ENCODE assay signal across 1 cellular context in the genomic region with DNA sequence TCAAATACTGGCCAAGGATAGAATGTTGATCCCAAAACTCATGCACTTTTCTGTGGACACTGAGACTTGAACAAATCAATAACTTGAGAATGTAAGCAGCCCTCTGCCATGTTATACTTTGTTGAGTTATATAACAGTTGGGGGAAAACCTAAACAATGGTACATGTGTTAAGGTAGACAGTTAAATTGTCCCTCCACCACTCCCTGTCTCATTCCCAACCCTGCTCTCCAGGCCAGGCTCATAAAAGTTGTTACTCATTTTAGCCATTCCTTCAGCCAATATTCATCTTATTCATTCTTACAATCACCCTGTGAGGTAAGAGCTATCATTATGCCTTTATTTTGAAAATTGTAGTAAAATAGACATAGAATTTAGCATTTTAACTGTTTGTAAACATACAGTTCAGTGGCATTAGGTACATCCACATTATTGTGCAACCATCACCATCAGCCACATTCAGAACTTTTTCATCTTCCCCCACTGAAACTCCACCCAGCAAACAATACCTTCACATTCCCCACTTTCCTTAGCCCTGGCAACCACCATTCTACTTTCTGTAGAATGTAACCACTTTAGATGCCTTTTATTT.
TF ChIP-seq lines count a peak whose summit lies in the region.

No MANE protein-coding gene starts in this region.

TF ChIP-seq in HepG2, 621 proteins besides CTCF, POLR2A, EP300 and RAD21 (continued from another document and continues in another):
- TF ChIP-seq, protein P1, sequence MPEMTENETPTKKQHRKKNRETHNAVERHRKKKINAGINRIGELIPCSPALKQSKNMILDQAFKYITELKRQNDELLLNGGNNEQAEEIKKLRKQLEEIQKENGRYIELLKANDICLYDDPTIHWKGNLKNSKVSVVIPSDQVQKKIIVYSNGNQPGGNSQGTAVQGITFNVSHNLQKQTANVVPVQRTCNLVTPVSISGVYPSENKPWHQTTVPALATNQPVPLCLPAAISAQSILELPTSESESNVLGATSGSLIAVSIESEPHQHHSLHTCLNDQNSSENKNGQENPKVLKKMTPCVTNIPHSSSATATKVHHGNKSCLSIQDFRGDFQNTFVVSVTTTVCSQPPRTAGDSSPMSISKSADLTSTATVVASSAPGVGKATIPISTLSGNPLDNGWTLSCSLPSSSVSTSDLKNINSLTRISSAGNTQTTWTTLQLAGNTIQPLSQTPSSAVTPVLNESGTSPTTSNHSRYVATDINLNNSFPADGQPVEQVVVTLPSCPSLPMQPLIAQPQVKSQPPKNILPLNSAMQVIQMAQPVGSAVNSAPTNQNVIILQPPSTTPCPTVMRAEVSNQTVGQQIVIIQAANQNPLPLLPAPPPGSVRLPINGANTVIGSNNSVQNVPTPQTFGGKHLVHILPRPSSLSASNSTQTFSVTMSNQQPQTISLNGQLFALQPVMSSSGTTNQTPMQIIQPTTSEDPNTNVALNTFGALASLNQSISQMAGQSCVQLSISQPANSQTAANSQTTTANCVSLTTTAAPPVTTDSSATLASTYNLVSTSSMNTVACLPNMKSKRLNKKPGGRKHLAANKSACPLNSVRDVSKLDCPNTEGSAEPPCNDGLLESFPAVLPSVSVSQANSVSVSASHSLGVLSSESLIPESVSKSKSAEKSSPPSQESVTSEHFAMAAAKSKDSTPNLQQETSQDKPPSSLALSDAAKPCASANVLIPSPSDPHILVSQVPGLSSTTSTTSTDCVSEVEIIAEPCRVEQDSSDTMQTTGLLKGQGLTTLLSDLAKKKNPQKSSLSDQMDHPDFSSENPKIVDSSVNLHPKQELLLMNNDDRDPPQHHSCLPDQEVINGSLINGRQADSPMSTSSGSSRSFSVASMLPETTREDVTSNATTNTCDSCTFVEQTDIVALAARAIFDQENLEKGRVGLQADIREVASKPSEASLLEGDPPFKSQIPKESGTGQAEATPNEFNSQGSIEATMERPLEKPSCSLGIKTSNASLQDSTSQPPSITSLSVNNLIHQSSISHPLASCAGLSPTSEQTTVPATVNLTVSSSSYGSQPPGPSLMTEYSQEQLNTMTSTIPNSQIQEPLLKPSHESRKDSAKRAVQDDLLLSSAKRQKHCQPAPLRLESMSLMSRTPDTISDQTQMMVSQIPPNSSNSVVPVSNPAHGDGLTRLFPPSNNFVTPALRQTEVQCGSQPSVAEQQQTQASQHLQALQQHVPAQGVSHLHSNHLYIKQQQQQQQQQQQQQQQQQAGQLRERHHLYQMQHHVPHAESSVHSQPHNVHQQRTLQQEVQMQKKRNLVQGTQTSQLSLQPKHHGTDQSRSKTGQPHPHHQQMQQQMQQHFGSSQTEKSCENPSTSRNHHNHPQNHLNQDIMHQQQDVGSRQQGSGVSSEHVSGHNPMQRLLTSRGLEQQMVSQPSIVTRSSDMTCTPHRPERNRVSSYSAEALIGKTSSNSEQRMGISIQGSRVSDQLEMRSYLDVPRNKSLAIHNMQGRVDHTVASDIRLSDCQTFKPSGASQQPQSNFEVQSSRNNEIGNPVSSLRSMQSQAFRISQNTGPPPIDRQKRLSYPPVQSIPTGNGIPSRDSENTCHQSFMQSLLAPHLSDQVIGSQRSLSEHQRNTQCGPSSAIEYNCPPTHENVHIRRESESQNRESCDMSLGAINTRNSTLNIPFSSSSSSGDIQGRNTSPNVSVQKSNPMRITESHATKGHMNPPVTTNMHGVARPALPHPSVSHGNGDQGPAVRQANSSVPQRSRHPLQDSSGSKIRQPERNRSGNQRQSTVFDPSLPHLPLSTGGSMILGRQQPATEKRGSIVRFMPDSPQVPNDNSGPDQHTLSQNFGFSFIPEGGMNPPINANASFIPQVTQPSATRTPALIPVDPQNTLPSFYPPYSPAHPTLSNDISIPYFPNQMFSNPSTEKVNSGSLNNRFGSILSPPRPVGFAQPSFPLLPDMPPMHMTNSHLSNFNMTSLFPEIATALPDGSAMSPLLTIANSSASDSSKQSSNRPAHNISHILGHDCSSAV (CRISPR knock-in tag; IDR thresholded peaks at IDR 0.05; ENCODE audit: borderline replicate concordance): no peak
- TF ChIP-seq SRSF4 (IDR thresholded peaks at IDR 0.05; ENCODE audit: low read depth, low read length, poor library complexity, severe bottlenecking) (no peak), ISL2 (CRISPR knock-in tag; IDR thresholded peaks at IDR 0.05) (peak; percentile 17; the same call in 1 of the 2 replicates), CHCHD3 (CRISPR knock-in tag; IDR thresholded peaks at IDR 0.05) (no peak), REL (CRISPR knock-in tag; conservative IDR thresholded peaks at IDR 0.05) (no peak), ZNF776 (CRISPR knock-in tag; IDR thresholded peaks at IDR 0.05) (no peak), ZNF816 (CRISPR knock-in tag; IDR thresholded peaks at IDR 0.05; ENCODE audit: borderline replicate concordance) (no peak), ZNF34 (CRISPR knock-in tag; IDR thresholded peaks at IDR 0.05; ENCODE audit: borderline replicate concordance) (no peak), TEAD2 (CRISPR knock-in tag; IDR thresholded peaks at IDR 0.05) (no peak), ZNF773 (CRISPR knock-in tag; IDR thresholded peaks at IDR 0.05; ENCODE audit: borderline replicate concordance) (no peak), DPF2 (CRISPR knock-in tag; IDR thresholded peaks at IDR 0.05; ENCODE audit: borderline replicate concordance, low read depth) (0 out of 2 replicates have a peak, but pooled peaks have one; percentile 35), ZNF713 (CRISPR knock-in tag; IDR thresholded peaks at IDR 0.05) (no peak), CEBPB (IDR thresholded peaks at IDR 0.05; ENCODE audit: borderline replicate concordance, low read depth, low read length) (peak; percentile 98), CREB1 (IDR thresholded peaks at IDR 0.05) (no peak), CREB1 (CRISPR knock-in tag; IDR thresholded peaks at IDR 0.05) (no peak), NPAS2 (CRISPR knock-in tag; IDR thresholded peaks at IDR 0.05; ENCODE audit: borderline replicate concordance) (no peak), PHF5A (CRISPR knock-in tag; IDR thresholded peaks at IDR 0.05; ENCODE audit: low read depth, unreplicated experiment) (no peak), NBN (conservative IDR thresholded peaks at IDR 0.05) (no peak), ZMAT3 (CRISPR knock-in tag; conservative IDR thresholded peaks at IDR 0.05) (no peak), CBX2 (IDR thresholded peaks at IDR 0.05; ENCODE audit: low read depth, low read length) (no peak), CBX2 (CRISPR knock-in tag; IDR thresholded peaks at IDR 0.05; ENCODE audit: low read depth) (peak; percentile 59; the same call in 1 of the 2 replicates), ZFP37 (CRISPR knock-in tag; IDR thresholded peaks at IDR 0.05; ENCODE audit: borderline replicate concordance) (no peak), ZFY (CRISPR knock-in tag; IDR thresholded peaks at IDR 0.05) (0 out of 2 replicates have a peak, but pooled peaks have one; percentile 0), SIX4 (CRISPR knock-in tag; IDR thresholded peaks at IDR 0.05) (no peak), ZNF143 (CRISPR knock-in tag; IDR thresholded peaks at IDR 0.05) (no peak), ZNF570 (CRISPR knock-in tag; IDR thresholded peaks at IDR 0.05; ENCODE audit: borderline replicate concordance) (no peak), ZNF883 (CRISPR knock-in tag; IDR thresholded peaks at IDR 0.05; ENCODE audit: not compliant biosample characterization) (no peak), PRMT3 (CRISPR knock-in tag; IDR thresholded peaks at IDR 0.05; ENCODE audit: borderline replicate concordance, low read depth) (no peak), IRX3 (CRISPR knock-in tag; IDR thresholded peaks at IDR 0.05; ENCODE audit: borderline replicate concordance, low read depth) (no peak), ERF (CRISPR knock-in tag; IDR thresholded peaks at IDR 0.05) (0 out of 2 replicates have a peak, but pooled peaks have one; percentile 49), NR2F2 (IDR thresholded peaks at IDR 0.05; ENCODE audit: borderline replicate concordance, low read depth) (no peak)
- TF ChIP-seq, protein P2, sequence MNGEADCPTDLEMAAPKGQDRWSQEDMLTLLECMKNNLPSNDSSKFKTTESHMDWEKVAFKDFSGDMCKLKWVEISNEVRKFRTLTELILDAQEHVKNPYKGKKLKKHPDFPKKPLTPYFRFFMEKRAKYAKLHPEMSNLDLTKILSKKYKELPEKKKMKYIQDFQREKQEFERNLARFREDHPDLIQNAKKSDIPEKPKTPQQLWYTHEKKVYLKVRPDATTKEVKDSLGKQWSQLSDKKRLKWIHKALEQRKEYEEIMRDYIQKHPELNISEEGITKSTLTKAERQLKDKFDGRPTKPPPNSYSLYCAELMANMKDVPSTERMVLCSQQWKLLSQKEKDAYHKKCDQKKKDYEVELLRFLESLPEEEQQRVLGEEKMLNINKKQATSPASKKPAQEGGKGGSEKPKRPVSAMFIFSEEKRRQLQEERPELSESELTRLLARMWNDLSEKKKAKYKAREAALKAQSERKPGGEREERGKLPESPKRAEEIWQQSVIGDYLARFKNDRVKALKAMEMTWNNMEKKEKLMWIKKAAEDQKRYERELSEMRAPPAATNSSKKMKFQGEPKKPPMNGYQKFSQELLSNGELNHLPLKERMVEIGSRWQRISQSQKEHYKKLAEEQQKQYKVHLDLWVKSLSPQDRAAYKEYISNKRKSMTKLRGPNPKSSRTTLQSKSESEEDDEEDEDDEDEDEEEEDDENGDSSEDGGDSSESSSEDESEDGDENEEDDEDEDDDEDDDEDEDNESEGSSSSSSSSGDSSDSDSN (CRISPR knock-in tag; IDR thresholded peaks at IDR 0.05): peak; percentile 9
- TF ChIP-seq, protein P3, sequence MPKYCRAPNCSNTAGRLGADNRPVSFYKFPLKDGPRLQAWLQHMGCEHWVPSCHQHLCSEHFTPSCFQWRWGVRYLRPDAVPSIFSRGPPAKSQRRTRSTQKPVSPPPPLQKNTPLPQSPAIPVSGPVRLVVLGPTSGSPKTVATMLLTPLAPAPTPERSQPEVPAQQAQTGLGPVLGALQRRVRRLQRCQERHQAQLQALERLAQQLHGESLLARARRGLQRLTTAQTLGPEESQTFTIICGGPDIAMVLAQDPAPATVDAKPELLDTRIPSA (CRISPR knock-in tag; IDR thresholded peaks at IDR 0.05; ENCODE audit: borderline replicate concordance): no peak
- TF ChIP-seq, protein P4, sequence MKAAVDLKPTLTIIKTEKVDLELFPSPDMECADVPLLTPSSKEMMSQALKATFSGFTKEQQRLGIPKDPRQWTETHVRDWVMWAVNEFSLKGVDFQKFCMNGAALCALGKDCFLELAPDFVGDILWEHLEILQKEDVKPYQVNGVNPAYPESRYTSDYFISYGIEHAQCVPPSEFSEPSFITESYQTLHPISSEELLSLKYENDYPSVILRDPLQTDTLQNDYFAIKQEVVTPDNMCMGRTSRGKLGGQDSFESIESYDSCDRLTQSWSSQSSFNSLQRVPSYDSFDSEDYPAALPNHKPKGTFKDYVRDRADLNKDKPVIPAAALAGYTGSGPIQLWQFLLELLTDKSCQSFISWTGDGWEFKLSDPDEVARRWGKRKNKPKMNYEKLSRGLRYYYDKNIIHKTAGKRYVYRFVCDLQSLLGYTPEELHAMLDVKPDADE (CRISPR knock-in tag; IDR thresholded peaks at IDR 0.05): no peak
- TF ChIP-seq, protein P5, sequence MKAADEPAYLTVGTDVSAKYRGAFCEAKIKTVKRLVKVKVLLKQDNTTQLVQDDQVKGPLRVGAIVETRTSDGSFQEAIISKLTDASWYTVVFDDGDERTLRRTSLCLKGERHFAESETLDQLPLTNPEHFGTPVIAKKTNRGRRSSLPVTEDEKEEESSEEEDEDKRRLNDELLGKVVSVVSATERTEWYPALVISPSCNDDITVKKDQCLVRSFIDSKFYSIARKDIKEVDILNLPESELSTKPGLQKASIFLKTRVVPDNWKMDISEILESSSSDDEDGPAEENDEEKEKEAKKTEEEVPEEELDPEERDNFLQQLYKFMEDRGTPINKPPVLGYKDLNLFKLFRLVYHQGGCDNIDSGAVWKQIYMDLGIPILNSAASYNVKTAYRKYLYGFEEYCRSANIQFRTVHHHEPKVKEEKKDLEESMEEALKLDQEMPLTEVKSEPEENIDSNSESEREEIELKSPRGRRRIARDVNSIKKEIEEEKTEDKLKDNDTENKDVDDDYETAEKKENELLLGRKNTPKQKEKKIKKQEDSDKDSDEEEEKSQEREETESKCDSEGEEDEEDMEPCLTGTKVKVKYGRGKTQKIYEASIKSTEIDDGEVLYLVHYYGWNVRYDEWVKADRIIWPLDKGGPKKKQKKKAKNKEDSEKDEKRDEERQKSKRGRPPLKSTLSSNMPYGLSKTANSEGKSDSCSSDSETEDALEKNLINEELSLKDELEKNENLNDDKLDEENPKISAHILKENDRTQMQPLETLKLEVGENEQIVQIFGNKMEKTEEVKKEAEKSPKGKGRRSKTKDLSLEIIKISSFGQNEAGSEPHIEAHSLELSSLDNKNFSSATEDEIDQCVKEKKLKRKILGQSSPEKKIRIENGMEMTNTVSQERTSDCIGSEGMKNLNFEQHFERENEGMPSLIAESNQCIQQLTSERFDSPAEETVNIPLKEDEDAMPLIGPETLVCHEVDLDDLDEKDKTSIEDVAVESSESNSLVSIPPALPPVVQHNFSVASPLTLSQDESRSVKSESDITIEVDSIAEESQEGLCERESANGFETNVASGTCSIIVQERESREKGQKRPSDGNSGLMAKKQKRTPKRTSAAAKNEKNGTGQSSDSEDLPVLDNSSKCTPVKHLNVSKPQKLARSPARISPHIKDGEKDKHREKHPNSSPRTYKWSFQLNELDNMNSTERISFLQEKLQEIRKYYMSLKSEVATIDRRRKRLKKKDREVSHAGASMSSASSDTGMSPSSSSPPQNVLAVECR (CRISPR knock-in tag; IDR thresholded peaks at IDR 0.05; ENCODE audit: borderline replicate concordance): no peak
- TF ChIP-seq, protein P6, sequence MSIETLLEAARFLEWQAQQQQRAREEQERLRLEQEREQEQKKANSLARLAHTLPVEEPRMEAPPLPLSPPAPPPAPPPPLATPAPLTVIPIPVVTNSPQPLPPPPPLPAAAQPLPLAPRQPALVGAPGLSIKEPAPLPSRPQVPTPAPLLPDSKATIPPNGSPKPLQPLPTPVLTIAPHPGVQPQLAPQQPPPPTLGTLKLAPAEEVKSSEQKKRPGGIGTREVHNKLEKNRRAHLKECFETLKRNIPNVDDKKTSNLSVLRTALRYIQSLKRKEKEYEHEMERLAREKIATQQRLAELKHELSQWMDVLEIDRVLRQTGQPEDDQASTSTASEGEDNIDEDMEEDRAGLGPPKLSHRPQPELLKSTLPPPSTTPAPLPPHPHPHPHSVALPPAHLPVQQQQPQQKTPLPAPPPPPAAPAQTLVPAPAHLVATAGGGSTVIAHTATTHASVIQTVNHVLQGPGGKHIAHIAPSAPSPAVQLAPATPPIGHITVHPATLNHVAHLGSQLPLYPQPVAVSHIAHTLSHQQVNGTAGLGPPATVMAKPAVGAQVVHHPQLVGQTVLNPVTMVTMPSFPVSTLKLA (IDR thresholded peaks at IDR 0.05): no peak
- TF ChIP-seq, protein P7, sequence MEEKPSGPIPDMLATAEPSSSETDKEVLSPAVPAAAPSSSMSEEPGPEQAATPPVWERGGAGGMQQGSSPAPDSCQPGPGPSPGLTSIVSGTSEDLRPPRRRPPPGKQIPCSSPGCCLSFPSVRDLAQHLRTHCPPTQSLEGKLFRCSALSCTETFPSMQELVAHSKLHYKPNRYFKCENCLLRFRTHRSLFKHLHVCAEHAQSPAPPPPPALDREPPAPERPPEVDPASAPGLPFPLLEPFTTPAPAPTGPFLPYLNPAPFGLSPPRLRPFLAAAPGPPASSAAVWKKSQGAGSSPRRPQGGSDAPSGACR (CRISPR knock-in tag; IDR thresholded peaks at IDR 0.05): no peak
- TF ChIP-seq, protein P8, sequence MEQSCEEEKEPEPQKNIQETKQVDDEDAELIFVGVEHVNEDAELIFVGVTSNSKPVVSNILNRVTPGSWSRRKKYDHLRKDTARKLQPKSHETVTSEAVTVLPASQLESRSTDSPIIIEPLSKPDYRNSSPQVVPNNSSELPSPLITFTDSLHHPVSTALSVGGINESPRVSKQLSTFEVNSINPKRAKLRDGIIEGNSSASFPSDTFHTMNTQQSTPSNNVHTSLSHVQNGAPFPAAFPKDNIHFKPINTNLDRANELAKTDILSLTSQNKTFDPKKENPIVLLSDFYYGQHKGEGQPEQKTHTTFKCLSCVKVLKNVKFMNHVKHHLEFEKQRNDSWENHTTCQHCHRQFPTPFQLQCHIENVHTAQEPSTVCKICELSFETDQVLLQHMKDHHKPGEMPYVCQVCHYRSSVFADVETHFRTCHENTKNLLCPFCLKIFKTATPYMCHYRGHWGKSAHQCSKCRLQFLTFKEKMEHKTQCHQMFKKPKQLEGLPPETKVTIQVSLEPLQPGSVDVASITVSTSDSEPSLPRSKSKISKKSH (CRISPR knock-in tag; IDR thresholded peaks at IDR 0.05; ENCODE audit: borderline replicate concordance): no peak
